Comparison of ENCODE assay signal across 26 cellular contexts in genomic region chr5:167381457-167381856, GRCh38.
"Had no signal": no experiment of that assay in that cellular context is flagged by ENCODE, and none has a peak within 500 bp of the region (broad histone marks: within the 10 kb centered on the region; RNA-seq: fewer than 3 reads in every experiment).

No MANE protein-coding gene starts in this region.

- DNase-seq: activated B cell treated with CpG ODN at 0.5 μM for 24 hours; activated CD4-positive, alpha-beta memory T cell treated with anti-CD3 and anti-CD28 coated beads, Interleukin-2, amount 10 ng/mL, durations not matched to agents 7 days and 5 days; activated CD4-positive, alpha-beta T cell treated with anti-CD3 and anti-CD28 coated beads for 1 hour; activated CD4-positive, alpha-beta T cell treated with anti-CD3 and anti-CD28 coated beads, Interleukin-2, amount 50 U/mL, for 1 hour; activated CD8-positive, alpha-beta memory T cell treated with anti-CD3 and anti-CD28 coated beads, Interleukin-2, amount 50 U/mL, for 4 hours; activated gamma-delta T cell treated with Interleukin-2 at 50 U/mL for 16 hours; activated naive CD4-positive, alpha-beta T cell treated with anti-CD3 and anti-CD28 coated beads, Interleukin-2, amount 10 ng/mL, durations not matched to agents 7 days and 5 days; activated naive CD8-positive, alpha-beta T cell treated with anti-CD3 and anti-CD28 coated beads for 36 hours; activated T-cell treated with anti-CD3 and anti-CD28 coated beads, Interleukin-2, amount 50 U/mL, for 72 hours; caudate nucleus; Karpas-422; MG63; MV-4-11; NCI-H1092 treated with DMSO at 0.1 percent for 48 hours; NCI-H1417 treated with DMSO at 0.1 percent for 48 hours; NCI-H1694; NCI-H2029; NCI-H345; NCI-H510A treated with DMSO at 0.1 percent for 48 hours; Peyer's patch; SHP77; T-helper 17 cell; T-helper 9 cell had no signal

- ATAC-seq: activated T-cell treated with anti-CD3 and anti-CD28 coated beads, Interleukin-2, amount 50 U/mL, for 72 hours; K562; T-helper 17 cell had no signal

- H3K9me3 ChIP-seq: MG63, Peyer's patch, SJSA1 had no signal

- H3K27me3 ChIP-seq: Peyer's patch, SJSA1 had no signal

- H3K27ac ChIP-seq: Peyer's patch, SJSA1 had no signal

- FAIRE-seq: K562, TTC549 had no signal

- H3K36me3 ChIP-seq: MG63, Peyer's patch, SJSA1 had no signal

- H3K4me1 ChIP-seq: Peyer's patch, SJSA1 had no signal

- H3K4me3 ChIP-seq: K562, MG63, Peyer's patch, SJSA1 had no signal
